ENCODE assay signal across 19 cellular contexts in the genomic region with DNA sequence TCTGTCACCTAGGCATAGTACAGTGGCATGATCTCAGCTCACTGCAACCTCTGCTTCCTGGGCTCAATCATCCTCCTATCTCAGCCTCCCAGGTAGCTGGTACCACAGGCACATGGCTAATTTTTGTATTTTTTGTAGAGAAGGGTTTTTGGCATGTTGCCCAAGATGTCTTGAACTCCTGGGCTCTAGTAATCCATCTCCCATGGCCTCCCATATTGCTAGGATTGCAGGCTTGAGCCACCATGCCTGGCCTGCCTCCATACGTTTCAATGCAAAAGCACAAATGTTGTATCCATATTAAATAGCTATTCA.
"Had no signal": no experiment of that assay in that cellular context is flagged by ENCODE, and none has a peak within 500 bp of the region (broad histone marks: within the 10 kb centered on the region; RNA-seq: fewer than 3 reads in every experiment).

No MANE protein-coding gene starts in this region.

- H3K27ac Mint-ChIP-seq: nephron progenitor cell had no signal

- DNase-seq: activated CD4-positive, CD25-positive, alpha-beta regulatory T cell treated with anti-CD3 and anti-CD28 coated beads, Interleukin-2, amount 50 U/mL, for 72 hours; activated CD8-positive, alpha-beta memory T cell treated with anti-CD3 and anti-CD28 coated beads, Interleukin-2, amount 50 U/mL, for 48 hours; activated naive CD4-positive, alpha-beta T cell; anterior cingulate cortex; body of pancreas; head of caudate nucleus; hypothalamus; left ventricle myocardium superior; midbrain; nephron progenitor cell; pancreas; psoas muscle; stimulated activated CD4-positive, alpha-beta T cell treated with anti-CD3 and anti-CD28 coated beads, Interleukin-12 subunit alpha, Interleukin-12 subunit beta, amount 100 ng/mL, for 4 hours; stimulated activated CD4-positive, alpha-beta T cell treated with anti-CD3 and anti-CD28 coated beads, Interleukin-4, amount 100 ng/mL, for 4 hours; testis; trophoblast cell; uterus; WERI-Rb-1 had no signal

- H3K4me3 Mint-ChIP-seq: nephron progenitor cell had no signal

- H3K4me1 Mint-ChIP-seq: nephron progenitor cell had no signal

- ATAC-seq: body of pancreas, gastroesophageal sphincter, left ventricle myocardium superior, pancreas, psoas muscle had no signal
